19 cellular contexts compared by ENCODE assay signal in genomic region chr13:52361225-52361624, GRCh38.
"Had no signal": no experiment of that assay in that cellular context is flagged by ENCODE, and none has a peak within 500 bp of the region (broad histone marks: within the 10 kb centered on the region; RNA-seq: fewer than 3 reads in every experiment).

No MANE protein-coding gene starts in this region.

- DNase-seq: activated CD4-positive, alpha-beta T cell treated with anti-CD3 and anti-CD28 coated beads for 36 hours; activated CD4-positive, CD25-positive, alpha-beta regulatory T cell; activated naive CD4-positive, alpha-beta T cell; activated T-cell treated with anti-CD3 and anti-CD28 coated beads for 4 hours; activated T-cell treated with anti-CD3 and anti-CD28 coated beads, Interleukin-2, amount 50 U/mL, for 72 hours; aorta; caudate nucleus; cortex of kidney; effector memory CD8-positive, alpha-beta T cell; esophagus squamous epithelium; left ventricle myocardium inferior; right lobe of liver; stimulated activated CD4-positive, alpha-beta T cell treated with anti-CD3 and anti-CD28 coated beads, Interleukin-2, amount 100 ng/mL, for 48 hours had no signal

- H3K27me3 ChIP-seq: esophagus squamous epithelium, right lobe of liver had no signal

- H3K9me3 ChIP-seq: esophagus squamous epithelium, left ventricle myocardium inferior, right lobe of liver, thoracic aorta had no signal

- H3K4me3 ChIP-seq: esophagus squamous epithelium, left ventricle myocardium inferior, lung, right lobe of liver, thoracic aorta had no signal

- H3K4me1 ChIP-seq: esophagus squamous epithelium, left ventricle myocardium inferior, right lobe of liver had no signal

- ATAC-seq: activated CD4-positive, alpha-beta T cell treated with anti-CD3 and anti-CD28 coated beads for 36 hours; activated naive CD4-positive, alpha-beta T cell treated with anti-CD3 and anti-CD28 coated beads, Interleukin-2, amount 50 U/mL, for 72 hours; activated T-cell treated with anti-CD3 and anti-CD28 coated beads, Interleukin-2, amount 50 U/mL, for 72 hours; effector memory CD8-positive, alpha-beta T cell; right lobe of liver had no signal

- H3K9me3 Mint-ChIP-seq: activated naive CD4-positive, alpha-beta T cell treated with anti-CD3 and anti-CD28 coated beads, Interleukin-2, amount 50 U/mL, for 72 hours; effector memory CD8-positive, alpha-beta T cell; nephron; stimulated activated naive CD8-positive, alpha-beta T cell treated with anti-CD3 and anti-CD28 coated beads, Interleukin-15, Interleukin-2, amounts not matched to agents 100 ng/mL and 50 ng/mL, for 24 hours had no signal

- H3K27ac Mint-ChIP-seq: activated CD4-positive, alpha-beta T cell treated with anti-CD3 and anti-CD28 coated beads for 36 hours; activated naive CD4-positive, alpha-beta T cell treated with anti-CD3 and anti-CD28 coated beads, Interleukin-2, amount 50 U/mL, for 72 hours; activated T-cell treated with anti-CD3 and anti-CD28 coated beads, Interleukin-2, amount 50 U/mL, for 72 hours; brain; effector memory CD8-positive, alpha-beta T cell; nephron; stimulated activated naive CD8-positive, alpha-beta T cell treated with anti-CD3 and anti-CD28 coated beads, Interleukin-15, Interleukin-2, amounts not matched to agents 100 ng/mL and 50 ng/mL, for 24 hours had no signal

- H3K27ac ChIP-seq: esophagus squamous epithelium, left ventricle myocardium inferior, right lobe of liver, thoracic aorta had no signal

- H3K4me1 Mint-ChIP-seq: activated CD4-positive, alpha-beta T cell treated with anti-CD3 and anti-CD28 coated beads for 36 hours had no signal

- H3K36me3 Mint-ChIP-seq: activated naive CD4-positive, alpha-beta T cell treated with anti-CD3 and anti-CD28 coated beads, Interleukin-2, amount 50 U/mL, for 72 hours; brain had no signal

- H3K36me3 ChIP-seq: esophagus squamous epithelium, left ventricle myocardium inferior, right lobe of liver, thoracic aorta had no signal

- H3K4me3 Mint-ChIP-seq: activated CD4-positive, alpha-beta T cell treated with anti-CD3 and anti-CD28 coated beads for 36 hours; activated T-cell treated with anti-CD3 and anti-CD28 coated beads, Interleukin-2, amount 50 U/mL, for 72 hours; brain; effector memory CD8-positive, alpha-beta T cell; nephron; stimulated activated naive CD8-positive, alpha-beta T cell treated with anti-CD3 and anti-CD28 coated beads, Interleukin-15, Interleukin-2, amounts not matched to agents 100 ng/mL and 50 ng/mL, for 24 hours had no signal
